ENCODE assay signal across 20 cellular contexts in the genomic region with DNA sequence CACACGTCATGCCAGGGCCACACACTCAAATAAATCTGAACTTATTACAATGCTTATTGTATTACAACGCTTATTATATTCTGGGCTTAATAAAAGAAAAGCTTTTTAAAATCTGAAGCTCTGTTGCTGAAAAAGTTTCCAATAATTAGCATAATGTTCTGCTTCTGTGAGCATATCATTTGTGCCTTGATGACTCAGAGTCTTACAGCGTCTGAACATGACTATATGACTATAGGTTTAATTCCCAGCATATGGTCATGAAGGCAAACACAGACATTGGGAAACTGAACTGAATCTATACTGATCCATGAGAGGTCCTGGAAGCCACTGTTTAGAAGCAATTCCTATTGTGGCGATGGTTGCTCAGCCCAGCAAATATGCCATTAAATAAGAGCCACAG.
A peak's percentile ranks its signal among the peaks of the same experiment; 100 is the strongest.
DNase-seq lines count a peak whose midpoint lies in the region; ATAC-seq, FAIRE-seq and TF ChIP-seq lines count a peak whose summit lies in the region.
"Had no signal": no experiment of that assay in that cellular context is flagged by ENCODE, and none has a peak within 500 bp of the region (broad histone marks: within the 10 kb centered on the region; RNA-seq: fewer than 3 reads in every experiment).

No MANE protein-coding gene starts in this region.

- H3K9me3 ChIP-seq in IMR-90 (ENCODE audit: control insufficient read depth, insufficient read depth, low read length) (no peaks in the 10 kb centered on the region), adrenal gland (replicated peaks in 1 of 3) (no peaks in the 10 kb centered on the region)
- H3K9me3 ChIP-seq: HAP-1, MG63 had no signal

- H3K27ac ChIP-seq in IMR-90 (ENCODE audit: insufficient read depth, low read length) (no peak overlapping the region), adrenal gland (no peak overlapping the region)

- H4K91ac ChIP-seq in IMR-90 (ENCODE audit: insufficient read depth, low read depth, low read length) = no peak overlapping the region

- in situ Hi-C loops in IMR-90 (cut with MboI; ENCODE audit: low sequenced_read_pairs) = no loop called here

- H3K4me3 ChIP-seq in IMR-90 (ENCODE audit: insufficient read depth, low read depth, low read length) = no peak overlapping the region
- H3K4me3 ChIP-seq in bronchial epithelial cell (ENCODE audit: low read depth, low read length) = no peak overlapping the region
- no peak overlapping the region for H3K4me3 ChIP-seq in adrenal gland
- H3K4me3 ChIP-seq: GM23338, HAP-1, MG63 had no signal

- H2AK5ac ChIP-seq in IMR-90 (ENCODE audit: low read depth, low read length) = no peak overlapping the region

- no peak overlapping the region for H2BK120ac ChIP-seq in IMR-90 (ENCODE audit: low read depth, low read length)

- intact Hi-C loops in IMR-90 (cut with micrococcal nuclease) = no loop called here
- intact Hi-C loops in adrenal gland (cut with DNase I) = no loop called here

- DNase-seq in ELR (ENCODE audit: low read depth) (peak; percentile 37), IMR-90 (peak; percentile 42), bronchial epithelial cell (ENCODE audit: low read depth) (peak; percentile 74), iris pigment epithelial cell (ENCODE audit: low read depth) (peak; percentile 32), adrenal gland (no peak)
- DNase-seq: Calu3, DMS79 treated with DMSO at 0.1 percent for 48 hours, KBM-7, MG63, NCI-H2029, NCI-H2227 treated with DMSO at 0.1 percent for 48 hours, NCI-H526 treated with DMSO at 0.1 percent for 48 hours, SHP77 treated with DMSO at 0.1 percent for 48 hours had no signal

- ATAC-seq in IMR-90 (ENCODE audit: low read depth) = no peak
- no peak for ATAC-seq in HG02884 (IDR thresholded peaks at IDR 0.05; ENCODE audit: unreplicated experiment)
- ATAC-seq in GM21528 (IDR thresholded peaks at IDR 0.05; ENCODE audit: low FRiP score, unreplicated experiment) = no peak
- ATAC-seq: GM23338, HepG2, Panc1 had no signal

- no peak overlapping the region for H3K9ac ChIP-seq in IMR-90 (ENCODE audit: low read depth, low read length)

- no peak overlapping the region for H2AFZ ChIP-seq in IMR-90 (replicated peaks; ENCODE audit: low read length, poor library complexity)
- H2AFZ ChIP-seq: GM23338 had no signal

- TF ChIP-seq POLR2A in IMR-90 (IDR thresholded peaks at IDR 0.05; ENCODE audit: low read depth, low read length) (no peak), adrenal gland (IDR thresholded peaks at IDR 0.05) (no peak)

- no peak overlapping the region for H3K18ac ChIP-seq in IMR-90 (ENCODE audit: low read depth, low read length)

- H3K36me3 ChIP-seq in IMR-90 (ENCODE audit: control insufficient read depth, insufficient read depth, low read length) (peaks cover 2% of the 10 kb centered on the region; the same call in 1 of the 2 replicates), bronchial epithelial cell (ENCODE audit: control insufficient read depth, insufficient read depth, low read length) (no peaks in the 10 kb centered on the region), adrenal gland (replicated peaks in 1 of 2) (no peaks in the 10 kb centered on the region)
- H3K36me3 ChIP-seq: HAP-1, MG63 had no signal

- peaks cover 11% of the 10 kb centered on the region for H3K4me1 ChIP-seq in IMR-90 (ENCODE audit: control insufficient read depth, insufficient read depth, low read length)
- peaks cover 13 to 14% of the 10 kb centered on the region in 2 donors for H3K4me1 ChIP-seq in adrenal gland (replicated peaks in 1 of 2)
- H3K4me1 ChIP-seq: HAP-1 had no signal

- H3K14ac ChIP-seq in IMR-90 (replicated peaks; ENCODE audit: low read depth, low read length) = no peak overlapping the region

- H3K4ac ChIP-seq in IMR-90 (ENCODE audit: low read depth, low read length) = no peak overlapping the region

- H2BK5ac ChIP-seq in IMR-90 (ENCODE audit: low read depth, low read length, poor library complexity, severe bottlenecking) = no peak overlapping the region

- dilution Hi-C loops in IMR-90 (cut with HindIII; ENCODE audit: low sequenced_read_pairs, unreplicated experiment) = no loop called here

- no peak overlapping the region for H4K5ac ChIP-seq in IMR-90 (ENCODE audit: low read depth, low read length)

- POLR2A ChIA-PET in IMR-90 (lab: Charles Lee; ENCODE audit: unreplicated experiment) = no interaction called here

- no peak overlapping the region for H2BK20ac ChIP-seq in IMR-90 (ENCODE audit: low read depth, low read length)

- no peaks in the 10 kb centered on the region for H3K27me3 ChIP-seq in IMR-90 (ENCODE audit: control insufficient read depth, insufficient read depth, low read length)
- no peaks in the 10 kb centered on the region for H3K27me3 ChIP-seq in bronchial epithelial cell (ENCODE audit: control insufficient read depth, insufficient read depth, low read length)
- H3K27me3 ChIP-seq in adrenal gland = no peaks in the 10 kb centered on the region
- H3K27me3 ChIP-seq: MG63 had no signal

- CTCF ChIA-PET in IMR-90 (lab: Yijun Ruan, JAX) = no interaction called here

- 0 out of 2 replicates have a peak, but pooled peaks cover 3% of the 10 kb centered on the region for H3K9me1 ChIP-seq in IMR-90 (ENCODE audit: insufficient read depth, low read length)

- H2AK9ac ChIP-seq in IMR-90 (replicated peaks; ENCODE audit: low read depth, low read length, poor library complexity) = no peak overlapping the region

- BruUV-seq in IMR-90 (replicated peaks; lab: Mats Ljungman, UMichigan) = no TSS peak

- H3K23ac ChIP-seq in IMR-90 (ENCODE audit: low read depth, low read length) = no peak overlapping the region

- no peaks in the 10 kb centered on the region for H3K79me1 ChIP-seq in IMR-90 (ENCODE audit: low read depth in 1 of 2, low read length in 2 of 2)

- H3K4me2 ChIP-seq in IMR-90 (ENCODE audit: low read depth, low read length) = no peak overlapping the region
- H3K4me2 ChIP-seq: GM23338 had no signal

- no peak for TF ChIP-seq RAD21 in IMR-90 (IDR thresholded peaks at IDR 0.05; ENCODE audit: low read length)

- no peak overlapping the region for H4K8ac ChIP-seq in IMR-90 (ENCODE audit: low read depth in 2 of 2, low read length in 2 of 2)

- no peak for FAIRE-seq in bronchial epithelial cell (lab: Jason Lieb, UNC)
- FAIRE-seq: GM19239, HepG2 had no signal

- WGBS in IMR-90 (ENCODE audit: extremely low coverage in 2 of 2, insufficient read length in 1 of 2), 2 experiments = no CpG with 5 or more reads among the region's 4 CpGs
- 93 to 97% (median 95%) methylated on average over 4 of the region's 4 CpGs for WGBS in adrenal gland, 4 donors

- H3K56ac ChIP-seq in IMR-90 (ENCODE audit: extremely low read depth, insufficient read depth, low read length) = no peak overlapping the region

- TF ChIP-seq CTCF in IMR-90 (conservative IDR thresholded peaks at IDR 0.05; ENCODE audit: low read depth, low read length) (no peak), bronchial epithelial cell (IDR thresholded peaks at IDR 0.05; ENCODE audit: insufficient read depth, low read length, severe bottlenecking) (no peak), adrenal gland (IDR thresholded peaks at IDR 0.05) (no peak)

- no peak overlapping the region for H2BK15ac ChIP-seq in IMR-90 (ENCODE audit: low read depth, low read length)

- H4K20me1 ChIP-seq in IMR-90 (ENCODE audit: insufficient read depth, low read length) = no peaks in the 10 kb centered on the region

TF ChIP-seq in IMR-90, 13 proteins besides CTCF, POLR2A, EP300 and RAD21:
- TF ChIP-seq SMC3 (IDR thresholded peaks at IDR 0.05; ENCODE audit: low read depth, low read length) (no peak), NFE2L2 (IDR thresholded peaks at IDR 0.05; ENCODE audit: low read depth, low read length) (no peak), RFX5 (IDR thresholded peaks at IDR 0.05; ENCODE audit: low read depth, low read length) (no peak), CEBPB (IDR thresholded peaks at IDR 0.05; ENCODE audit: low read depth, low read length) (no peak), CHD1 (IDR thresholded peaks at IDR 0.05; ENCODE audit: low read depth, low read length) (no peak), USF2 (IDR thresholded peaks at IDR 0.05; ENCODE audit: low read depth, low read length) (no peak), ELK1 (IDR thresholded peaks at IDR 0.05; ENCODE audit: borderline replicate concordance, low read depth, low read length) (no peak), BHLHE40 (IDR thresholded peaks at IDR 0.05; ENCODE audit: low read depth, low read length) (no peak)

Comparison
In these comparisons a context has a peak if more than half of its experiments do, and no peak if none do; other contexts are left out.
1. DNase-seq: peak in ELR (single experiment), IMR-90 (single experiment), bronchial epithelial cell (single experiment) and iris pigment epithelial cell (single experiment); none in adrenal gland (0 of 7).